ENCODE assay signal across 32 cellular contexts in genomic region chr7:108112683-108113082, GRCh38. TPM values are rescaled to one million over a fixed set of nuclear protein-coding genes. Genes with fewer than 3 reads are reported as not detected.
"Had no signal": no experiment of that assay in that cellular context is flagged by ENCODE, and none has a peak within 500 bp of the region (broad histone marks: within the 10 kb centered on the region; RNA-seq: fewer than 3 reads in every experiment).

No MANE protein-coding gene starts in this region.

- ATAC-seq: activated CD4-positive, CD25-positive, alpha-beta regulatory T cell treated with anti-CD3 and anti-CD28 coated beads, Interleukin-2, amount 50 U/mL, for 24 hours; activated CD8-positive, alpha-beta memory T cell treated with anti-CD3 and anti-CD28 coated beads, Interleukin-2, amount 10 ng/mL, durations not matched to agents 7 days and 5 days; PC-3; SK-N-SH treated with all-trans-retinoic acid at 6 μM for 48 hours; WTC11 had no signal

- DNase-seq: activated CD4-positive, alpha-beta memory T cell treated with anti-CD3 and anti-CD28 coated beads, Interleukin-2, amount 10 ng/mL, durations not matched to agents 7 days and 5 days; activated CD4-positive, alpha-beta T cell treated with anti-CD3 and anti-CD28 coated beads for 4 hours; activated CD4-positive, alpha-beta T cell treated with anti-CD3 and anti-CD28 coated beads, Interleukin-2, amount 50 U/mL, for 1 hour; activated CD8-positive, alpha-beta memory T cell treated with anti-CD3 and anti-CD28 coated beads for 24 hours; activated CD8-positive, alpha-beta memory T cell treated with anti-CD3 and anti-CD28 coated beads, Interleukin-2, amount 10 ng/mL, durations not matched to agents 7 days and 5 days; activated CD8-positive, alpha-beta memory T cell treated with anti-CD3 and anti-CD28 coated beads, Interleukin-2, amount 50 U/mL, for 48 hours; activated effector memory CD4-positive, alpha-beta T cell treated with Interleukin-2 at 50 U/mL for 16 hours; activated naive CD4-positive, alpha-beta T cell treated with anti-CD3 and anti-CD28 coated beads, Interleukin-2, amount 50 U/mL, for 16 hours; activated naive CD8-positive, alpha-beta T cell treated with anti-CD3 and anti-CD28 coated beads for 36 hours; activated T-cell treated with anti-CD3 and anti-CD28 coated beads, Interleukin-2, amount 50 U/mL, for 48 hours; amniotic stem cell; aorta; brain microvascular endothelial cell; central memory CD4-positive, alpha-beta T cell; NCI-H1105; NCI-H1417 treated with DMSO at 0.1 percent for 48 hours; NCI-H187 treated with DMSO at 0.1 percent for 48 hours; NCI-H2081; NCI-H2171 treated with DMSO at 0.1 percent for 48 hours; NCI-H345; NCI-H524 treated with DMSO at 0.1 percent for 48 hours; PC-3; Peyer's patch; RPMI8226; SIG-M5; SW 1271; T-helper 1 cell; T-helper 2 cell; T-helper 9 cell had no signal

- H3K9me3 ChIP-seq: Peyer's patch had no signal

- H3K27me3 ChIP-seq: brain microvascular endothelial cell, Peyer's patch had no signal

- H3K36me3 ChIP-seq: brain microvascular endothelial cell, Peyer's patch had no signal

- H3K27ac ChIP-seq: brain microvascular endothelial cell, Peyer's patch had no signal

- H3K4me3 ChIP-seq: Peyer's patch had no signal

RNA-seq across cellular contexts. Expression of gene LAMB4, which starts 17.5 kb away (rescaled TPM):
- total RNA-seq: activated CD4-positive, alpha-beta memory T cell treated with anti-CD3 and anti-CD28 coated beads, Interleukin-2, amount 10 ng/mL, durations not matched to agents 7 days and 5 days; activated CD8-positive, alpha-beta memory T cell treated with anti-CD3 and anti-CD28 coated beads, Interleukin-2, amount 10 ng/mL, durations not matched to agents 7 days and 5 days; WTC11 had no signal
- polyA plus RNA-seq: aorta had no signal
